ENCODE assay signal across 24 cellular contexts in the genomic region with DNA sequence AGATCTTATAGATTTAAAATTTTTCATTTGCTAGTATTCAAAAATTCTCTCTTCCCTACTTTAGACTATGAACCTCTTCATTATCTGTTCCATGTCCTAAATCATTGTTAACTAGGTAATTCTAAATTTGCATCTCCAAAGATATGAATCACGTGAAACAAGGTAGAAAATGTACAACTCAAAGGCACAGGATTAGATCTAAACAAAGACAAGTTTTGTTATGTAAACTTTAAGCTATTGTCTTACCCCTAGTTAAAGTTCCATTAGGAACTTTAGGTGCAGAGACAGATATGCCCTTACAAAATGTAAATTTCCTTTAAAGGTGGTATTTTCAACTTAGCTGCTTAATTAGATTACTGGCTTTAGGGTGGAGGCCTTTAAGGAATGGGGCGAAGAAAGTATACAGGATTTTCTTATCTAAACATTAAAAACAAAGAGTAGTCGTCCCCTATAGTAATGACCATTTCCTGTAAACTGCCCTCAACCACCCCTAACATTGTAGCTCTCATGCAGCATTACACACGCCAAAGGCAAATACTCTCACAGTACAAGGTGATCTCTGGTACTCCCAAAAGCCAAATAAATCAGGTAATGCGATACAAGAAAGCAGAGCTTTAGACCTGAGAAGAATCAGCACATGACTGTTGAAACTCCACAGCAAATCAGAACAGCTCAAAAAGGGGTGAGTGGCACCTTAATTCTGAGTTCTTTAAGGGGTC. TPM values are rescaled to one million over a fixed set of nuclear protein-coding genes. Genes with fewer than 3 reads are reported as not detected.
A peak's percentile ranks its signal among the peaks of the same experiment; 100 is the strongest.
DNase-seq lines count a peak whose midpoint lies in the region; ATAC-seq and TF ChIP-seq lines count a peak whose summit lies in the region.
"Had no signal": no experiment of that assay in that cellular context is flagged by ENCODE, and none has a peak within 500 bp of the region (broad histone marks: within the 10 kb centered on the region; RNA-seq: fewer than 3 reads in every experiment).

No MANE protein-coding gene starts in this region.

- CTCF ChIA-PET in CD8-positive, alpha-beta memory T cell (lab: Charles Lee) = no interaction called here

- H3K4me3 ChIP-seq in CD8-positive, alpha-beta memory T cell (ENCODE audit: low read length) = no peak overlapping the region
- H3K4me3 ChIP-seq in lung (no peak overlapping the region), esophagus squamous epithelium (no peak overlapping the region)
- H3K4me3 ChIP-seq: PC-9 had no signal

- H3K4me3 Mint-ChIP-seq in CD8-positive, alpha-beta memory T cell = no peak overlapping the region
- H3K4me3 Mint-ChIP-seq: activated naive CD8-positive, alpha-beta T cell treated with anti-CD3 and anti-CD28 coated beads, Interleukin-2, amount 50 U/mL, for 24 hours; central memory CD8-positive, alpha-beta T cell; dendritic cell treated with granulocyte-macrophage colony-stimulating factor and Interleukin-4, amounts not matched to agents 40 ng/mL and 50 ng/mL, for 4 days; stimulated activated naive CD8-positive, alpha-beta T cell treated with anti-CD3 and anti-CD28 coated beads, Interleukin-15, Interleukin-2, amounts not matched to agents 100 ng/mL and 50 ng/mL, for 24 hours had no signal

- no peaks in the 10 kb centered on the region for H3K9me3 ChIP-seq in CD8-positive, alpha-beta memory T cell (ENCODE audit: low read length)
- H3K9me3 ChIP-seq in lung (ENCODE audit: control insufficient read depth in 2 of 2, insufficient read depth in 1 of 2, low read length in 1 of 2) (no peaks in the 10 kb centered on the region), esophagus squamous epithelium (no peaks in the 10 kb centered on the region)

- ATAC-seq in foreskin keratinocyte = peak; percentile 35
- ATAC-seq in lung (ENCODE audit: insufficient read depth, low FRiP score) = peak; percentile 34
- no peak for ATAC-seq in HG03097 (IDR thresholded peaks at IDR 0.05; ENCODE audit: low FRiP score, unreplicated experiment)
- ATAC-seq: activated naive CD8-positive, alpha-beta T cell treated with anti-CD3 and anti-CD28 coated beads, Interleukin-2, amount 50 U/mL, for 24 hours; HepG2; Right ventricle myocardium inferior had no signal

- no peak for TF ChIP-seq CTCF in foreskin keratinocyte (conservative IDR thresholded peaks at IDR 0.05)
- TF ChIP-seq CTCF in lung (IDR thresholded peaks at IDR 0.05; ENCODE audit: control extremely low read depth, extremely low read depth) = no peak
- TF ChIP-seq CTCF in esophagus squamous epithelium (IDR thresholded peaks at IDR 0.05) = no peak

- POLR2A ChIA-PET in CD8-positive, alpha-beta memory T cell (lab: Charles Lee) = no interaction called here

- H3K27me3 ChIP-seq in CD8-positive, alpha-beta memory T cell (ENCODE audit: insufficient read depth, low read length, poor library complexity, severe bottlenecking) = no peaks in the 10 kb centered on the region
- no peaks in the 10 kb centered on the region for H3K27me3 ChIP-seq in foreskin keratinocyte
- no peaks in the 10 kb centered on the region for H3K27me3 ChIP-seq in lung (ENCODE audit: control insufficient read depth, insufficient read depth)
- no peaks in the 10 kb centered on the region for H3K27me3 ChIP-seq in esophagus squamous epithelium

- TF ChIP-seq POLR2A in esophagus squamous epithelium (IDR thresholded peaks at IDR 0.05) = no peak

- H3K4me1 Mint-ChIP-seq in CD8-positive, alpha-beta memory T cell = no peaks in the 10 kb centered on the region
- H3K4me1 Mint-ChIP-seq: activated naive CD8-positive, alpha-beta T cell treated with anti-CD3 and anti-CD28 coated beads, Interleukin-2, amount 50 U/mL, for 24 hours; central memory CD8-positive, alpha-beta T cell had no signal

- no peak overlapping the region for H3K27ac Mint-ChIP-seq in CD8-positive, alpha-beta memory T cell
- H3K27ac Mint-ChIP-seq: activated naive CD8-positive, alpha-beta T cell treated with anti-CD3 and anti-CD28 coated beads, Interleukin-2, amount 50 U/mL, for 24 hours; dendritic cell treated with granulocyte-macrophage colony-stimulating factor and Interleukin-4, amounts not matched to agents 40 ng/mL and 50 ng/mL, for 4 days; stimulated activated naive CD8-positive, alpha-beta T cell treated with anti-CD3 and anti-CD28 coated beads, Interleukin-15, Interleukin-2, amounts not matched to agents 100 ng/mL and 50 ng/mL, for 24 hours had no signal

- H3K27ac ChIP-seq in CD8-positive, alpha-beta memory T cell (ENCODE audit: low read depth, low read length) = peak overlapping the region; percentile 49
- H3K27ac ChIP-seq in foreskin keratinocyte (no peak overlapping the region), lung (ENCODE audit: low read depth in 1 of 2, low read length in 1 of 2) (no peak overlapping the region), esophagus squamous epithelium (no peak overlapping the region)
- H3K27ac ChIP-seq: 22Rv1, PC-9 had no signal

- 49 to 67% methylated on average over 5 of the region's 5 CpGs for WGBS in lung, 2 donors
- 61 to 70% methylated on average over 5 of the region's 5 CpGs for WGBS in esophagus squamous epithelium, 2 donors

- peaks cover 0 to 9% (median 1%) of the 10 kb centered on the region in 3 donors for H3K36me3 Mint-ChIP-seq in CD8-positive, alpha-beta memory T cell

- no peaks in the 10 kb centered on the region for H3K4me1 ChIP-seq in CD8-positive, alpha-beta memory T cell (ENCODE audit: insufficient read depth, low read length)
- H3K4me1 ChIP-seq in foreskin keratinocyte (no peaks in the 10 kb centered on the region), lung (ENCODE audit: control insufficient read depth in 2 of 2, insufficient read depth in 2 of 2, low read length in 2 of 2) (peaks cover 0 to 4% of the 10 kb centered on the region in 2 donors), esophagus squamous epithelium (no peaks in the 10 kb centered on the region)

- peaks cover 0 to 4% of the 10 kb centered on the region in 2 donors for H3K27me3 Mint-ChIP-seq in CD8-positive, alpha-beta memory T cell
- H3K27me3 Mint-ChIP-seq: activated naive CD8-positive, alpha-beta T cell treated with anti-CD3 and anti-CD28 coated beads, Interleukin-2, amount 50 U/mL, for 24 hours; central memory CD8-positive, alpha-beta T cell; dendritic cell treated with granulocyte-macrophage colony-stimulating factor and Interleukin-4, amounts not matched to agents 40 ng/mL and 50 ng/mL, for 4 days; stimulated activated naive CD8-positive, alpha-beta T cell treated with anti-CD3 and anti-CD28 coated beads, Interleukin-15, Interleukin-2, amounts not matched to agents 100 ng/mL and 50 ng/mL, for 24 hours had no signal

- H3K9me3 Mint-ChIP-seq in CD8-positive, alpha-beta memory T cell = peaks cover 0 to 4% (median 2%) of the 10 kb centered on the region in 5 donors
- H3K9me3 Mint-ChIP-seq: central memory CD8-positive, alpha-beta T cell; dendritic cell treated with granulocyte-macrophage colony-stimulating factor and Interleukin-4, amounts not matched to agents 40 ng/mL and 50 ng/mL, for 4 days had no signal

- no peaks in the 10 kb centered on the region for H3K36me3 ChIP-seq in CD8-positive, alpha-beta memory T cell (ENCODE audit: insufficient read depth, low read length)
- H3K36me3 ChIP-seq in lung (ENCODE audit: control insufficient read depth in 2 of 2, insufficient read depth in 2 of 2, low read length in 2 of 2) (no peaks in the 10 kb centered on the region), esophagus squamous epithelium (no peaks in the 10 kb centered on the region)

- intact Hi-C loops in esophagus squamous epithelium (cut with DNase I) = no loop called here

- no peak for DNase-seq in CD8-positive, alpha-beta memory T cell
- DNase-seq in NCI-H69 (lab: John Stamatoyannopoulos, UW) (peak; percentile 65), foreskin keratinocyte (no peak), lung (ENCODE audit: low spot score) (no peak), esophagus squamous epithelium (lab: John Stamatoyannopoulos, UW) (no peak), HK-2 (ENCODE audit: unreplicated experiment) (no peak), NCI-H774 (lab: John Stamatoyannopoulos, UW) (no peak)
- DNase-seq: activated CD4-positive, alpha-beta T cell treated with anti-CD3 and anti-CD28 coated beads for 48 hours; activated CD8-positive, alpha-beta memory T cell treated with anti-CD3 and anti-CD28 coated beads for 24 hours; activated effector memory CD4-positive, alpha-beta T cell treated with anti-CD3 and anti-CD28 coated beads, Interleukin-2, amount 50 U/mL, for 16 hours; activated naive CD8-positive, alpha-beta T cell treated with anti-CD3 and anti-CD28 coated beads, Interleukin-2, amount 50 U/mL, for 24 hours; EL; mesenchymal stem cell; MV-4-11; NK-92 treated with Interleukin-12 subunit alpha and Interleukin-12 subunit beta, amount 100 ng/mL, for 24 hours; PC-9 had no signal

RNA-seq across cellular contexts. Expression of a gene that starts 57.4 kb away (rescaled TPM):
- total RNA-seq in CD8-positive, alpha-beta memory T cell = not detected
- polyA plus RNA-seq in CD8-positive, alpha-beta memory T cell = not detected
- 0.35 and 2.9 TPM in 2 replicates for total RNA-seq in foreskin keratinocyte
- polyA plus RNA-seq in foreskin keratinocyte = 0.41 and 2.0 TPM in 2 replicates
- 1 to 10 TPM; 2.0 to 4.2 TPM for total RNA-seq in lung
- under 1 TPM; 0.34 to 0.59 TPM for polyA plus RNA-seq in lung
- 1 to 10 TPM in 2 of 4 donors, under 1 TPM in 2; 0.70 to 5.4 (median 1.4) TPM for total RNA-seq in esophagus squamous epithelium
- total RNA-seq: PC-9; Right ventricle myocardium inferior; T-helper 2 cell treated with Interferon-gamma antibody and Interleukin-4, amounts not matched to agents 100 ng/mL and 5 ng/mL, for 36 hours had no signal
